Comparison of ENCODE assay signal across 34 cellular contexts in genomic region chr2:163759013-163759412, GRCh38. TPM values are rescaled to one million over a fixed set of nuclear protein-coding genes. Genes with fewer than 3 reads are reported as not detected.
"Had no signal": no experiment of that assay in that cellular context is flagged by ENCODE, and none has a peak within 500 bp of the region (broad histone marks: within the 10 kb centered on the region; RNA-seq: fewer than 3 reads in every experiment).

No MANE protein-coding gene starts in this region.

- H3K36me3 ChIP-seq: adrenal gland, brain microvascular endothelial cell, breast epithelium had no signal

- DNase-seq: activated B cell treated with CpG ODN at 0.5 μM for 24 hours; activated CD4-positive, alpha-beta memory T cell treated with anti-CD3 and anti-CD28 coated beads, Interleukin-2, amount 10 ng/mL, durations not matched to agents 7 days and 5 days; activated CD4-positive, alpha-beta T cell treated with anti-CD3 and anti-CD28 coated beads for 1 hour; activated CD4-positive, alpha-beta T cell treated with anti-CD3 and anti-CD28 coated beads for 36 hours; activated CD4-positive, alpha-beta T cell treated with anti-CD3 and anti-CD28 coated beads for 48 hours; activated CD4-positive, alpha-beta T cell treated with anti-CD3 and anti-CD28 coated beads, Interleukin-2, amount 10 ng/mL, durations not matched to agents 7 days and 5 days; activated CD4-positive, alpha-beta T cell treated with anti-CD3 and anti-CD28 coated beads, Interleukin-2, amount 50 U/mL, for 48 hours; activated CD8-positive, alpha-beta memory T cell treated with anti-CD3 and anti-CD28 coated beads for 24 hours; activated CD8-positive, alpha-beta memory T cell treated with anti-CD3 and anti-CD28 coated beads, Interleukin-2, amount 10 ng/mL, durations not matched to agents 7 days and 5 days; activated CD8-positive, alpha-beta memory T cell treated with anti-CD3 and anti-CD28 coated beads, Interleukin-2, amount 50 U/mL, for 48 hours; activated CD8-positive, alpha-beta T cell treated with anti-CD3 and anti-CD28 coated beads, Interleukin-2, amount 10 ng/mL, durations not matched to agents 7 days and 5 days; activated effector memory CD4-positive, alpha-beta T cell treated with anti-CD3 and anti-CD28 coated beads, Interleukin-2, amount 50 U/mL, for 16 hours; activated gamma-delta T cell treated with Interleukin-2 at 50 U/mL for 16 hours; activated naive CD4-positive, alpha-beta T cell; activated naive CD4-positive, alpha-beta T cell treated with anti-CD3 and anti-CD28 coated beads for 36 hours; activated naive CD4-positive, alpha-beta T cell treated with anti-CD3 and anti-CD28 coated beads, Interleukin-2, amount 50 U/mL, for 16 hours; activated naive CD8-positive, alpha-beta T cell treated with anti-CD3 and anti-CD28 coated beads for 36 hours; activated T-cell treated with anti-CD3 and anti-CD28 coated beads, Interleukin-2, amount 50 U/mL, for 4 hours; activated T-cell treated with anti-CD3 and anti-CD28 coated beads, Interleukin-2, amount 50 U/mL, for 72 hours; adrenal gland; amniotic stem cell; aorta; body of pancreas; brain microvascular endothelial cell; central memory CD4-positive, alpha-beta T cell; T-helper 1 cell; T-helper 2 cell; T-helper 9 cell had no signal

- H3K9me3 ChIP-seq: adrenal gland, body of pancreas, breast epithelium had no signal

- H3K27ac ChIP-seq: adrenal gland, body of pancreas, brain microvascular endothelial cell, breast epithelium, VCaP had no signal

- ATAC-seq: activated CD4-positive, alpha-beta T cell treated with anti-CD3 and anti-CD28 coated beads for 36 hours; activated CD8-positive, alpha-beta memory T cell treated with anti-CD3 and anti-CD28 coated beads, Interleukin-2, amount 10 ng/mL, durations not matched to agents 7 days and 5 days; activated CD8-positive, alpha-beta T cell treated with anti-CD3 and anti-CD28 coated beads, Interleukin-2, amount 10 ng/mL, durations not matched to agents 7 days and 5 days; activated naive CD4-positive, alpha-beta T cell treated with anti-CD3 and anti-CD28 coated beads, Interleukin-2, amount 50 U/mL, for 72 hours; activated T-cell treated with anti-CD3 and anti-CD28 coated beads, Interleukin-2, amount 50 U/mL, for 4 hours; activated T-cell treated with anti-CD3 and anti-CD28 coated beads, Interleukin-2, amount 50 U/mL, for 72 hours; activated T-helper 17 cell treated with anti-CD3 and anti-CD28 coated beads, Interleukin-2, amount 50 U/mL, for 72 hours; body of pancreas had no signal

- H3K4me3 ChIP-seq: adrenal gland, body of pancreas, breast epithelium had no signal

- FAIRE-seq: TTC549 had no signal

- H3K27me3 ChIP-seq: adrenal gland, body of pancreas, brain microvascular endothelial cell, breast epithelium had no signal

RNA-seq across cellular contexts. Expression of gene FIGN, which starts 23.2 kb away (rescaled TPM):
- total RNA-seq: activated B cell treated with CpG ODN at 0.5 μM for 24 hours; activated CD4-positive, alpha-beta memory T cell treated with anti-CD3 and anti-CD28 coated beads, Interleukin-2, amount 10 ng/mL, durations not matched to agents 7 days and 5 days; activated CD4-positive, alpha-beta T cell treated with anti-CD3 and anti-CD28 coated beads for 36 hours; activated CD4-positive, alpha-beta T cell treated with anti-CD3 and anti-CD28 coated beads, Interleukin-2, amount 10 ng/mL, durations not matched to agents 7 days and 5 days; activated CD8-positive, alpha-beta memory T cell treated with anti-CD3 and anti-CD28 coated beads, Interleukin-2, amount 10 ng/mL, durations not matched to agents 7 days and 5 days; activated CD8-positive, alpha-beta T cell treated with anti-CD3 and anti-CD28 coated beads, Interleukin-2, amount 10 ng/mL, durations not matched to agents 7 days and 5 days; activated naive CD4-positive, alpha-beta T cell treated with anti-CD3 and anti-CD28 coated beads for 36 hours; activated naive CD4-positive, alpha-beta T cell treated with anti-CD3 and anti-CD28 coated beads, Interleukin-2, amount 50 U/mL, for 72 hours; activated naive CD8-positive, alpha-beta T cell treated with anti-CD3 and anti-CD28 coated beads for 36 hours; activated T-cell treated with anti-CD3 and anti-CD28 coated beads, Interleukin-2, amount 50 U/mL, for 4 hours; activated T-cell treated with anti-CD3 and anti-CD28 coated beads, Interleukin-2, amount 50 U/mL, for 72 hours; activated T-helper 1 cell treated with anti-CD3 and anti-CD28 coated beads, Interleukin-12 subunit alpha, Interleukin-12 subunit beta, Interleukin-2, Interleukin-4 antibody, amounts not matched to agents 30 ng/mL and 10 ng/mL and 1 ng/mL, durations not matched to agents 14 hours and 24 hours and 36 hours; activated T-helper 17 cell treated with anti-CD3 and anti-CD28 coated beads, Interleukin-2, amount 50 U/mL, for 72 hours had no signal
